ENCODE assay signal across 13 cellular contexts in the genomic region with DNA sequence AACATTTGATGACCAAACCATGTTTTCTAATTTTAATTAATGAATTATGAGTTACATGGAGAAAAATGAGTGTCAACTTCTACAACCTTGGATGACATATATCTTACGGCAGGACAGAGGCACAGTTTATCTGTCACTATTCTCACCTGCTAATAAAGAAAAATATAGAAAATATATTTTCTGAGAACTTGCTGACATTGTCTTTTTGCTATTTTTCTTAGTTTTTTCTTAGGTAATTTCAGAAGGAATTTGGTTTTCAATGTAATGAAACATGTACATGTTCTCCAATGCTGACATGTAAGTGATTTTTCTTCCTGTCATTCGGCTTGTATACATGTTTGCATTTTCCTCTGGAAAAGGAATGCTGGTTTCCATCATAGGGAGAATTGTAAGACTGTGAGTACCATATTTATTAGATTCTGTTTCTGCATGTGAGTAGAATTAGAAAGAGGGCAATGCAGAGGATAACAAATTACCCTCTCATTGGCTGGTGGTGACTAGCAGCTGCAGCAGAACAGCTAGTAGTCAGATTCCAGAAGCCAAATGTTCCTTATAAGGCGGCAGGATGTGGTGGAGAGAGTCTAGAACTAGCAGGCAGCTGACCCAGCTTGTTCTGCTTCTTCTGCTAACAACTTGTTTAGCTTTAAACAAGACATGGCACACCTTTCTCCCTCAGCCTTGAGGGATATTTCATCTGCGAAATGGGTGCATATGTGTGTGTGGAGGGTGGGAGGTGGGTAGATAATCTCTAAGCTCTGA.
DNase-seq lines count a peak whose midpoint lies in the region; ATAC-seq, FAIRE-seq and TF ChIP-seq lines count a peak whose summit lies in the region.
"Had no signal": no experiment of that assay in that cellular context is flagged by ENCODE, and none has a peak within 500 bp of the region (broad histone marks: within the 10 kb centered on the region; RNA-seq: fewer than 3 reads in every experiment).

No MANE protein-coding gene starts in this region.

- H3K36me3 ChIP-seq in small intestine (ENCODE audit: control insufficient read depth in 2 of 2, insufficient read depth in 2 of 2, low read length in 2 of 2) = no peaks in the 10 kb centered on the region

- 88 to 94% (median 91%) methylated on average over 4 of the region's 4 CpGs for WGBS in small intestine, 3 donors
- 88 to 90% methylated on average over 4 of the region's 4 CpGs for WGBS in lower leg skin, 2 donors

- peaks cover 2% of the 10 kb centered on the region for H3K9me3 Mint-ChIP-seq in activated CD4-positive, alpha-beta memory T cell treated with anti-CD3 and anti-CD28 coated beads, Interleukin-2, amount 10 ng/mL, durations not matched to agents 7 days and 5 days
- no peaks in the 10 kb centered on the region for H3K9me3 Mint-ChIP-seq in activated CD4-positive, alpha-beta memory T cell treated with anti-CD3 and anti-CD28 coated beads for 36 hours
- H3K9me3 Mint-ChIP-seq in activated T-helper 1 cell treated with anti-CD3 and anti-CD28 coated beads, Interleukin-12 subunit alpha, Interleukin-12 subunit beta, Interleukin-2, Interleukin-4 antibody, amounts not matched to agents 30 ng/mL and 10 ng/mL and 1 ng/mL, durations not matched to agents 14 hours and 24 hours and 36 hours = peaks cover 4% of the 10 kb centered on the region

- no peak overlapping the region for H3K4me3 Mint-ChIP-seq in activated CD4-positive, alpha-beta memory T cell treated with anti-CD3 and anti-CD28 coated beads, Interleukin-2, amount 10 ng/mL, durations not matched to agents 7 days and 5 days
- H3K4me3 Mint-ChIP-seq in activated CD4-positive, alpha-beta memory T cell treated with anti-CD3 and anti-CD28 coated beads for 36 hours = no peak overlapping the region
- no peak overlapping the region for H3K4me3 Mint-ChIP-seq in activated T-helper 1 cell treated with anti-CD3 and anti-CD28 coated beads, Interleukin-12 subunit alpha, Interleukin-12 subunit beta, Interleukin-2, Interleukin-4 antibody, amounts not matched to agents 30 ng/mL and 10 ng/mL and 1 ng/mL, durations not matched to agents 14 hours and 24 hours and 36 hours
- H3K4me3 Mint-ChIP-seq: activated B cell treated with CpG ODN at 0.5 μM for 24 hours; stimulated activated naive CD8-positive, alpha-beta T cell treated with anti-CD3 and anti-CD28 coated beads, Interleukin-15, amount 100 ng/mL, for 72 hours had no signal

- no peak overlapping the region for H3K27ac Mint-ChIP-seq in activated CD4-positive, alpha-beta memory T cell treated with anti-CD3 and anti-CD28 coated beads, Interleukin-2, amount 10 ng/mL, durations not matched to agents 7 days and 5 days
- no peak overlapping the region for H3K27ac Mint-ChIP-seq in activated CD4-positive, alpha-beta memory T cell treated with anti-CD3 and anti-CD28 coated beads for 36 hours
- no peak overlapping the region for H3K27ac Mint-ChIP-seq in activated T-helper 1 cell treated with anti-CD3 and anti-CD28 coated beads, Interleukin-12 subunit alpha, Interleukin-12 subunit beta, Interleukin-2, Interleukin-4 antibody, amounts not matched to agents 30 ng/mL and 10 ng/mL and 1 ng/mL, durations not matched to agents 14 hours and 24 hours and 36 hours
- H3K27ac Mint-ChIP-seq: activated B cell treated with CpG ODN at 0.5 μM for 24 hours; stimulated activated naive CD8-positive, alpha-beta T cell treated with anti-CD3 and anti-CD28 coated beads, Interleukin-15, amount 100 ng/mL, for 72 hours had no signal

- DNase-seq in activated CD4-positive, alpha-beta memory T cell treated with anti-CD3 and anti-CD28 coated beads, Interleukin-2, amount 10 ng/mL, durations not matched to agents 7 days and 5 days = peak; percentile 24
- no peak for DNase-seq in activated CD4-positive, alpha-beta memory T cell treated with anti-CD3 and anti-CD28 coated beads for 36 hours
- peak; percentile 3 for DNase-seq in activated T-helper 1 cell treated with anti-CD3 and anti-CD28 coated beads, Interleukin-12 subunit alpha, Interleukin-12 subunit beta, Interleukin-2, Interleukin-4 antibody, amounts not matched to agents 30 ng/mL and 10 ng/mL and 1 ng/mL, durations not matched to agents 14 hours and 24 hours and 36 hours (ENCODE audit: low spot score)
- no peak for DNase-seq in small intestine
- no peak for DNase-seq in lower leg skin (ENCODE audit: low spot score in 2 of 2)
- DNase-seq: activated B cell treated with CpG ODN at 0.5 μM for 24 hours; activated effector memory CD4-positive, alpha-beta T cell treated with anti-CD3 and anti-CD28 coated beads, Interleukin-2, amount 50 U/mL, for 16 hours; NCI-H2171 treated with DMSO at 0.1 percent for 48 hours; stimulated activated naive CD8-positive, alpha-beta T cell treated with anti-CD3 and anti-CD28 coated beads, Interleukin-15, amount 100 ng/mL, for 72 hours had no signal

- no peaks in the 10 kb centered on the region for H3K27me3 ChIP-seq in small intestine (ENCODE audit: control insufficient read depth in 2 of 2, insufficient read depth in 2 of 2, low read length in 2 of 2)

- peaks cover 22% of the 10 kb centered on the region for H3K27me3 Mint-ChIP-seq in activated CD4-positive, alpha-beta memory T cell treated with anti-CD3 and anti-CD28 coated beads, Interleukin-2, amount 10 ng/mL, durations not matched to agents 7 days and 5 days
- H3K27me3 Mint-ChIP-seq in activated CD4-positive, alpha-beta memory T cell treated with anti-CD3 and anti-CD28 coated beads for 36 hours = peaks cover 16% of the 10 kb centered on the region
- peaks cover 27% of the 10 kb centered on the region for H3K27me3 Mint-ChIP-seq in activated T-helper 1 cell treated with anti-CD3 and anti-CD28 coated beads, Interleukin-12 subunit alpha, Interleukin-12 subunit beta, Interleukin-2, Interleukin-4 antibody, amounts not matched to agents 30 ng/mL and 10 ng/mL and 1 ng/mL, durations not matched to agents 14 hours and 24 hours and 36 hours (ENCODE audit: insufficient read depth)
- H3K27me3 Mint-ChIP-seq: activated B cell treated with CpG ODN at 0.5 μM for 24 hours had no signal

- peak; percentile 23 for FAIRE-seq in small intestine (lab: Jason Lieb, UNC)
- FAIRE-seq: keratinocyte had no signal

- TF ChIP-seq CTCF in lower leg skin (IDR thresholded peaks at IDR 0.05) = no peak

- POLR2A ChIA-PET in activated CD4-positive, alpha-beta memory T cell treated with anti-CD3 and anti-CD28 coated beads, Interleukin-2, amount 10 ng/mL, durations not matched to agents 7 days and 5 days (lab: Charles Lee) = no interaction called here
- POLR2A ChIA-PET in activated CD4-positive, alpha-beta memory T cell treated with anti-CD3 and anti-CD28 coated beads for 36 hours (lab: Charles Lee) = no interaction called here

- no peaks in the 10 kb centered on the region for H3K9me3 ChIP-seq in small intestine (ENCODE audit: control insufficient read depth, low read depth)

- peak; percentile 52 for ATAC-seq in HG03354 (IDR thresholded peaks at IDR 0.05; ENCODE audit: poor library complexity, severe bottlenecking, unreplicated experiment)
- no peak for ATAC-seq in HG02610 (IDR thresholded peaks at IDR 0.05; ENCODE audit: unreplicated experiment)
- no peak for ATAC-seq in HG03457 (IDR thresholded peaks at IDR 0.05; ENCODE audit: unreplicated experiment)
- ATAC-seq: stimulated activated naive CD8-positive, alpha-beta T cell treated with anti-CD3 and anti-CD28 coated beads, Interleukin-15, amount 100 ng/mL, for 72 hours had no signal

- CTCF ChIA-PET in activated CD4-positive, alpha-beta memory T cell treated with anti-CD3 and anti-CD28 coated beads, Interleukin-2, amount 10 ng/mL, durations not matched to agents 7 days and 5 days (lab: Charles Lee) = interaction anchor here (1.4 kb wide), 1 partner anchor 83 kb away, joined by 4 read pairs; no protein-coding TSS in a partner anchor
- CTCF ChIA-PET in activated CD4-positive, alpha-beta memory T cell treated with anti-CD3 and anti-CD28 coated beads for 36 hours (lab: Charles Lee) = interaction anchor here (0.6 kb wide), 1 partner anchor 1325 kb away, joined by 3 read pairs; no protein-coding TSS in a partner anchor

- no peak for TF ChIP-seq POLR2A in lower leg skin (IDR thresholded peaks at IDR 0.05)

- H3K4me3 ChIP-seq in small intestine (ENCODE audit: low read depth in 1 of 2, low read length in 2 of 2) = no peak overlapping the region
- no peak overlapping the region for H3K4me3 ChIP-seq in lower leg skin (ENCODE audit: low read depth, poor library complexity, severe bottlenecking)

- H3K27ac ChIP-seq in small intestine (ENCODE audit: low read depth in 1 of 2, low read length in 1 of 2) = no peak overlapping the region

- no peaks in the 10 kb centered on the region for H3K36me3 Mint-ChIP-seq in activated CD4-positive, alpha-beta memory T cell treated with anti-CD3 and anti-CD28 coated beads, Interleukin-2, amount 10 ng/mL, durations not matched to agents 7 days and 5 days (ENCODE audit: low read depth)
- H3K36me3 Mint-ChIP-seq in activated CD4-positive, alpha-beta memory T cell treated with anti-CD3 and anti-CD28 coated beads for 36 hours = no peaks in the 10 kb centered on the region
- no peaks in the 10 kb centered on the region for H3K36me3 Mint-ChIP-seq in activated T-helper 1 cell treated with anti-CD3 and anti-CD28 coated beads, Interleukin-12 subunit alpha, Interleukin-12 subunit beta, Interleukin-2, Interleukin-4 antibody, amounts not matched to agents 30 ng/mL and 10 ng/mL and 1 ng/mL, durations not matched to agents 14 hours and 24 hours and 36 hours (ENCODE audit: low read depth)

- H3K4me1 Mint-ChIP-seq in activated CD4-positive, alpha-beta memory T cell treated with anti-CD3 and anti-CD28 coated beads, Interleukin-2, amount 10 ng/mL, durations not matched to agents 7 days and 5 days = peaks cover 14% of the 10 kb centered on the region
- H3K4me1 Mint-ChIP-seq in activated CD4-positive, alpha-beta memory T cell treated with anti-CD3 and anti-CD28 coated beads for 36 hours (ENCODE audit: low read depth) = no peaks in the 10 kb centered on the region
- H3K4me1 Mint-ChIP-seq in activated T-helper 1 cell treated with anti-CD3 and anti-CD28 coated beads, Interleukin-12 subunit alpha, Interleukin-12 subunit beta, Interleukin-2, Interleukin-4 antibody, amounts not matched to agents 30 ng/mL and 10 ng/mL and 1 ng/mL, durations not matched to agents 14 hours and 24 hours and 36 hours (ENCODE audit: low read depth) = peaks cover 8% of the 10 kb centered on the region

- intact Hi-C loops in activated CD4-positive, alpha-beta memory T cell treated with anti-CD3 and anti-CD28 coated beads for 36 hours (cut with micrococcal nuclease) = no loop called here
- intact Hi-C loops in activated T-helper 1 cell treated with anti-CD3 and anti-CD28 coated beads, Interleukin-12 subunit alpha, Interleukin-12 subunit beta, Interleukin-2, Interleukin-4 antibody, amounts not matched to agents 30 ng/mL and 10 ng/mL and 1 ng/mL, durations not matched to agents 14 hours and 24 hours and 36 hours (cut with micrococcal nuclease) = no loop called here
- intact Hi-C loops in lower leg skin (cut with DNase I; ENCODE audit: low total_unique reads) = no loop called here

- no peaks in the 10 kb centered on the region for H3K4me1 ChIP-seq in small intestine (ENCODE audit: control insufficient read depth in 2 of 2, insufficient read depth in 1 of 2, low read depth in 1 of 2, low read length in 1 of 2)

Comparison
In these comparisons a context has a peak if more than half of its experiments do, and no peak if none do; other contexts are left out.
1. DNase-seq: peak in activated CD4-positive, alpha-beta memory T cell treated with anti-CD3 and anti-CD28 coated beads, Interleukin-2, amount 10 ng/mL, durations not matched to agents 7 days and 5 days (single experiment) and activated T-helper 1 cell treated with anti-CD3 and anti-CD28 coated beads, Interleukin-12 subunit alpha, Interleukin-12 subunit beta, Interleukin-2, Interleukin-4 antibody, amounts not matched to agents 30 ng/mL and 10 ng/mL and 1 ng/mL, durations not matched to agents 14 hours and 24 hours and 36 hours (single experiment); none in activated CD4-positive, alpha-beta memory T cell treated with anti-CD3 and anti-CD28 coated beads for 36 hours (single experiment), small intestine (single experiment) and lower leg skin (0 of 2).